ENCODE assay signal across 18 cellular contexts in genomic region chr12:46443594-46444263, GRCh38.
"Had no signal": no experiment of that assay in that cellular context is flagged by ENCODE, and none has a peak within 500 bp of the region (broad histone marks: within the 10 kb centered on the region; RNA-seq: fewer than 3 reads in every experiment).

No MANE protein-coding gene starts in this region.

- ATAC-seq: activated T-cell treated with anti-CD3 and anti-CD28 coated beads, Interleukin-2, amount 50 U/mL, for 4 hours; mucosa of descending colon; natural killer cell; T-cell had no signal

- H3K27me3 Mint-ChIP-seq: activated CD4-positive, alpha-beta memory T cell treated with anti-CD3 and anti-CD28 coated beads for 36 hours; activated naive CD8-positive, alpha-beta T cell; T-cell had no signal

- DNase-seq: activated CD4-positive, alpha-beta memory T cell treated with anti-CD3 and anti-CD28 coated beads for 36 hours; activated CD4-positive, CD25-positive, alpha-beta regulatory T cell treated with anti-CD3 and anti-CD28 coated beads, Interleukin-2, amount 50 U/mL, for 72 hours; activated effector memory CD4-positive, alpha-beta T cell treated with anti-CD3 and anti-CD28 coated beads, Interleukin-2, amount 50 U/mL, for 16 hours; activated T-cell treated with anti-CD3 and anti-CD28 coated beads, Interleukin-2, amount 50 U/mL, for 4 hours; amygdala; effector memory CD4-positive, alpha-beta T cell; hippocampal formation; kidney glomerular epithelial cell; mucosa of descending colon; natural killer cell; stimulated activated CD4-positive, alpha-beta T cell treated with anti-CD3 and anti-CD28 coated beads, Interleukin-2, amount 100 ng/mL, for 48 hours; stimulated activated CD8-positive, alpha-beta memory T cell treated with anti-CD3 and anti-CD28 coated beads, Interleukin-4, amount 100 ng/mL, for 48 hours; stomach; T-cell had no signal

- H3K4me3 ChIP-seq: lung, mucosa of descending colon, stomach, thoracic aorta had no signal

- H3K27ac ChIP-seq: stomach, thoracic aorta had no signal

- H3K4me3 Mint-ChIP-seq: activated CD4-positive, alpha-beta memory T cell treated with anti-CD3 and anti-CD28 coated beads for 36 hours; activated naive CD8-positive, alpha-beta T cell; activated T-cell treated with anti-CD3 and anti-CD28 coated beads, Interleukin-2, amount 50 U/mL, for 4 hours; brain; natural killer cell; T-cell had no signal

- H3K27ac Mint-ChIP-seq: activated CD4-positive, alpha-beta memory T cell treated with anti-CD3 and anti-CD28 coated beads for 36 hours; activated naive CD8-positive, alpha-beta T cell; T-cell had no signal

- H3K36me3 Mint-ChIP-seq: activated CD4-positive, alpha-beta memory T cell treated with anti-CD3 and anti-CD28 coated beads for 36 hours; activated naive CD8-positive, alpha-beta T cell; brain; natural killer cell; T-cell had no signal

- H3K27me3 ChIP-seq: stomach had no signal

- H3K9me3 ChIP-seq: mucosa of descending colon, stomach, thoracic aorta had no signal

- H3K9me3 Mint-ChIP-seq: activated CD4-positive, alpha-beta memory T cell treated with anti-CD3 and anti-CD28 coated beads for 36 hours; activated T-cell treated with anti-CD3 and anti-CD28 coated beads, Interleukin-2, amount 50 U/mL, for 4 hours; brain; natural killer cell; T-cell had no signal

- H3K36me3 ChIP-seq: stomach, thoracic aorta had no signal

- H3K4me1 Mint-ChIP-seq: brain had no signal
